ENCODE assay signal across 1 cellular context in genomic region chr5:160363661-160364060, GRCh38.
TF ChIP-seq lines count a peak whose summit lies in the region.

No MANE protein-coding gene starts in this region.

TF ChIP-seq in IMR-90, 13 proteins besides CTCF, POLR2A, EP300 and RAD21 (continued from another document):
- TF ChIP-seq CEBPB (IDR thresholded peaks at IDR 0.05; ENCODE audit: low read depth, low read length): no peak
- no peak for TF ChIP-seq MXI1 (IDR thresholded peaks at IDR 0.05; ENCODE audit: borderline replicate concordance, low read depth, low read length)
- TF ChIP-seq ELK1 (IDR thresholded peaks at IDR 0.05; ENCODE audit: borderline replicate concordance, low read depth, low read length): no peak
- TF ChIP-seq NFE2L2 (IDR thresholded peaks at IDR 0.05; ENCODE audit: low read depth, low read length): no peak
- no peak for TF ChIP-seq RCOR1 (IDR thresholded peaks at IDR 0.05; ENCODE audit: insufficient replicate concordance, low read length)
